ENCODE assay signal across 8 cellular contexts in genomic region chr14:74620497-74620921, GRCh38. TPM values are rescaled to one million over a fixed set of nuclear protein-coding genes. Genes with fewer than 3 reads are reported as not detected.
A peak's percentile ranks its signal among the peaks of the same experiment; 100 is the strongest.
DNase-seq lines count a peak whose midpoint lies in the region; ATAC-seq and TF ChIP-seq lines count a peak whose summit lies in the region.

No MANE protein-coding gene starts in this region.

- H3K9me3 ChIP-seq in RWPE2 (ENCODE audit: severe bottlenecking) (no peaks in the 10 kb centered on the region), sigmoid colon (no peaks in the 10 kb centered on the region)

- H3K27ac ChIP-seq in RWPE2 (ENCODE audit: poor library complexity, severe bottlenecking) (peak overlapping the region; percentile 99), sigmoid colon (peak overlapping the region; percentile 22 to 63 (median 40))

- ATAC-seq in RWPE2 (ENCODE audit: low read depth) (peak; percentile 82), omental fat pad (ENCODE audit: low FRiP score) (no peak), HG02981 (IDR thresholded peaks at IDR 0.05; ENCODE audit: unreplicated experiment) (no peak)

- H3K27me3 Mint-ChIP-seq in dendritic cell treated with granulocyte-macrophage colony-stimulating factor and Interleukin-4, amounts not matched to agents 40 ng/mL and 50 ng/mL, for 4 days = peaks cover 27% of the 10 kb centered on the region
- H3K27me3 Mint-ChIP-seq in nephron progenitor cell (ENCODE audit: low read depth, poor library complexity) = peaks cover 31% of the 10 kb centered on the region

- H3K27me3 ChIP-seq in RWPE2 (ENCODE audit: insufficient read depth, poor library complexity, severe bottlenecking) (no peaks in the 10 kb centered on the region), sigmoid colon (peaks cover 0 to 29% (median 3%) of the 10 kb centered on the region in 3 donors)

- WGBS in sigmoid colon, 2 donors = 64 to 76% methylated on average over 2 of the region's 2 CpGs

- H3K4me3 Mint-ChIP-seq in dendritic cell treated with granulocyte-macrophage colony-stimulating factor and Interleukin-4, amounts not matched to agents 40 ng/mL and 50 ng/mL, for 4 days = no peak overlapping the region
- H3K4me3 Mint-ChIP-seq in nephron progenitor cell = no peak overlapping the region

- H3K4me1 ChIP-seq in RWPE2 (ENCODE audit: insufficient read depth, poor library complexity, severe bottlenecking) = peaks cover 71% of the 10 kb centered on the region
- peaks cover 0 to 22% (median 10%) of the 10 kb centered on the region in 4 donors for H3K4me1 ChIP-seq in sigmoid colon

- TF ChIP-seq EP300 in sigmoid colon (IDR thresholded peaks at IDR 0.05) = no peak

- TF ChIP-seq POLR2A in sigmoid colon (IDR thresholded peaks at IDR 0.05) = no peak

- DNase-seq in GM04504 (ENCODE audit: low read depth) = peak; percentile 83
- peak; percentile 90 for DNase-seq in RWPE2 (ENCODE audit: low spot score)
- no peak for DNase-seq in sigmoid colon
- DNase-seq in nephron progenitor cell = no peak
- no peak for DNase-seq in omental fat pad (ENCODE audit: low spot score)
- no peak for DNase-seq in NCI-H748 treated with DMSO at 0.1 percent for 48 hours (lab: John Stamatoyannopoulos, UW)

- H3K9me3 Mint-ChIP-seq in dendritic cell treated with granulocyte-macrophage colony-stimulating factor and Interleukin-4, amounts not matched to agents 40 ng/mL and 50 ng/mL, for 4 days = no peaks in the 10 kb centered on the region
- no peaks in the 10 kb centered on the region for H3K9me3 Mint-ChIP-seq in nephron progenitor cell

- no peaks in the 10 kb centered on the region for H3K36me3 Mint-ChIP-seq in dendritic cell treated with granulocyte-macrophage colony-stimulating factor and Interleukin-4, amounts not matched to agents 40 ng/mL and 50 ng/mL, for 4 days (ENCODE audit: low read depth)
- no peaks in the 10 kb centered on the region for H3K36me3 Mint-ChIP-seq in nephron progenitor cell (ENCODE audit: low read depth)

- H3K4me1 Mint-ChIP-seq in dendritic cell treated with granulocyte-macrophage colony-stimulating factor and Interleukin-4, amounts not matched to agents 40 ng/mL and 50 ng/mL, for 4 days (ENCODE audit: low read depth) = peaks cover 77% of the 10 kb centered on the region
- peaks cover 30% of the 10 kb centered on the region for H3K4me1 Mint-ChIP-seq in nephron progenitor cell

- H3K27ac Mint-ChIP-seq in dendritic cell treated with granulocyte-macrophage colony-stimulating factor and Interleukin-4, amounts not matched to agents 40 ng/mL and 50 ng/mL, for 4 days = peak overlapping the region; percentile 47
- no peak overlapping the region for H3K27ac Mint-ChIP-seq in nephron progenitor cell

- no peak for TF ChIP-seq CTCF in RWPE2 (IDR thresholded peaks at IDR 0.05; ENCODE audit: poor library complexity, severe bottlenecking)
- TF ChIP-seq CTCF in sigmoid colon (IDR thresholded peaks at IDR 0.05) = no peak
- no peak for TF ChIP-seq CTCF in nephron progenitor cell (IDR thresholded peaks at IDR 0.05)
- TF ChIP-seq CTCF in omental fat pad (IDR thresholded peaks at IDR 0.05) = no peak

- no peaks in the 10 kb centered on the region for H3K36me3 ChIP-seq in RWPE2 (ENCODE audit: low read depth)
- no peaks in the 10 kb centered on the region for H3K36me3 ChIP-seq in sigmoid colon

- intact Hi-C loops in dendritic cell treated with granulocyte-macrophage colony-stimulating factor and Interleukin-4, amounts not matched to agents 40 ng/mL and 50 ng/mL, for 4 days (cut with micrococcal nuclease) = no loop called here
- intact Hi-C loops in sigmoid colon (cut with DNase I) = no loop called here

- no peak overlapping the region for H3K4me3 ChIP-seq in RWPE2 (ENCODE audit: severe bottlenecking)
- no peak overlapping the region for H3K4me3 ChIP-seq in sigmoid colon

RNA-seq across cellular contexts. Expression of gene LTBP2, which starts 8.5 kb away (rescaled TPM):
- total RNA-seq in sigmoid colon (10 to 100 TPM; 12.1 to 71.2 (median 15.3) TPM), omental fat pad (100 to 1,000 TPM in 1 of 4 donors, 10 to 100 TPM in 3; 31.6 to 104 (median 72.3) TPM)
- 1 to 10 TPM in 2 of 3 donors, under 1 TPM in 1; 0.46 to 7.1 (median 1.2) TPM for polyA plus RNA-seq in sigmoid colon

Comparison
In these comparisons a context has a peak if more than half of its experiments do, and no peak if none do; other contexts are left out.
1. DNase-seq: peak in GM04504 (single experiment) and RWPE2 (single experiment); none in sigmoid colon (single experiment), nephron progenitor cell (single experiment), omental fat pad (single experiment) and NCI-H748 treated with DMSO at 0.1 percent for 48 hours (single experiment).